ENCODE assay signal across 15 cellular contexts in genomic region chr10:30833625-30833970, GRCh38.
A peak's percentile ranks its signal among the peaks of the same experiment; 100 is the strongest.
DNase-seq lines count a peak whose midpoint lies in the region; ATAC-seq, FAIRE-seq and TF ChIP-seq lines count a peak whose summit lies in the region.
"Had no signal": no experiment of that assay in that cellular context is flagged by ENCODE, and none has a peak within 500 bp of the region (broad histone marks: within the 10 kb centered on the region; RNA-seq: fewer than 3 reads in every experiment).

No MANE protein-coding gene starts in this region.

- no peak for FAIRE-seq in HTR-8/SVneo (lab: Jason Lieb, UNC)

- peaks cover 100% of the 10 kb centered on the region for H3K27me3 Mint-ChIP-seq in endodermal cell (ENCODE audit: insufficient read depth)
- H3K27me3 Mint-ChIP-seq in nephron progenitor cell (ENCODE audit: low read depth, poor library complexity) = no peaks in the 10 kb centered on the region
- H3K27me3 Mint-ChIP-seq in CD8-positive, alpha-beta T cell (ENCODE audit: low read depth) = no peaks in the 10 kb centered on the region
- H3K27me3 Mint-ChIP-seq: B cell; CD4-positive, alpha-beta T cell had no signal

- H3K9ac ChIP-seq in endodermal cell (ENCODE audit: extremely low read depth, low read length, poor library complexity, severe bottlenecking) = no peak overlapping the region

- H3K27ac Mint-ChIP-seq in endodermal cell = no peak overlapping the region
- H3K27ac Mint-ChIP-seq in nephron progenitor cell = peak overlapping the region; percentile 98
- H3K27ac Mint-ChIP-seq in CD8-positive, alpha-beta T cell = no peak overlapping the region
- H3K27ac Mint-ChIP-seq: B cell; CD4-positive, alpha-beta T cell had no signal

- H3K4me1 Mint-ChIP-seq in endodermal cell (peaks cover 28% of the 10 kb centered on the region), nephron progenitor cell (peaks cover 79% of the 10 kb centered on the region)
- no peaks in the 10 kb centered on the region for H3K4me1 Mint-ChIP-seq in CD8-positive, alpha-beta T cell (ENCODE audit: low read depth)
- H3K4me1 Mint-ChIP-seq: B cell had no signal

- no peak overlapping the region for H3K4me3 Mint-ChIP-seq in endodermal cell
- no peak overlapping the region for H3K4me3 Mint-ChIP-seq in nephron progenitor cell
- H3K4me3 Mint-ChIP-seq in CD8-positive, alpha-beta T cell = no peak overlapping the region
- H3K4me3 Mint-ChIP-seq: B cell; CD4-positive, alpha-beta T cell had no signal

- H3K4me1 ChIP-seq in endodermal cell (ENCODE audit: control insufficient read depth, insufficient read depth, low read length) (peaks cover 8% of the 10 kb centered on the region), upper lobe of right lung (peaks cover 4% of the 10 kb centered on the region), breast epithelium (no peaks in the 10 kb centered on the region)
- no peaks in the 10 kb centered on the region for H3K4me1 ChIP-seq in CD8-positive, alpha-beta T cell (ENCODE audit: insufficient read depth, low read length)

- POLR2A ChIA-PET in CD8-positive, alpha-beta T cell (lab: Charles Lee) = no interaction called here

- TF ChIP-seq POLR2A in NB4 (IDR thresholded peaks at IDR 0.05; ENCODE audit: extremely low read depth, insufficient read length) (no peak), breast epithelium (IDR thresholded peaks at IDR 0.05) (no peak)

- intact Hi-C loops in upper lobe of right lung (cut with DNase I) (no loop called here), breast epithelium (cut with DNase I; ENCODE audit: low total_unique reads) (no loop called here)
- intact Hi-C loops in CD8-positive, alpha-beta T cell (cut with DNase I, micrococcal nuclease) = no loop called here

- peak; percentile 14 for ATAC-seq in upper lobe of right lung
- no peak for ATAC-seq in CD8-positive, alpha-beta T cell

- CTCF ChIA-PET in CD8-positive, alpha-beta T cell (lab: Charles Lee) = interaction anchor here (1.0 to 1.2 kb wide), 2 partner anchors 50 to 146 kb away, joined by 3 to 4 read pairs; no protein-coding TSS in a partner anchor

- no peaks in the 10 kb centered on the region for H3K36me3 ChIP-seq in endodermal cell (ENCODE audit: control insufficient read depth, insufficient read depth, low read length)
- H3K36me3 ChIP-seq in upper lobe of right lung = no peaks in the 10 kb centered on the region
- H3K36me3 ChIP-seq in breast epithelium = no peaks in the 10 kb centered on the region
- no peaks in the 10 kb centered on the region for H3K36me3 ChIP-seq in CD8-positive, alpha-beta T cell (ENCODE audit: insufficient read depth, low read length)

- peak; percentile 49 for DNase-seq in NB4 (ENCODE audit: low read depth)
- no peak for DNase-seq in endodermal cell
- no peak for DNase-seq in nephron progenitor cell
- no peak for DNase-seq in upper lobe of right lung
- no peak for DNase-seq in breast epithelium (ENCODE audit: low spot score in 2 of 2)
- no peak for DNase-seq in CD8-positive, alpha-beta T cell
- no peak for DNase-seq in HTR-8/SVneo (ENCODE audit: insufficient read length, low spot score)
- DNase-seq in OCI-M1 (lab: John Stamatoyannopoulos, UW) = no peak
- DNase-seq: Calu3; CD4-positive, alpha-beta T cell; H7; NCI-H187 treated with DMSO at 0.1 percent for 48 hours; NCI-H748 treated with DMSO at 0.1 percent for 48 hours had no signal

- no peak for TF ChIP-seq CTCF in NB4 (IDR thresholded peaks at IDR 0.05; ENCODE audit: low read depth, low read length)
- peak; percentile 18 for TF ChIP-seq CTCF in endodermal cell (conservative IDR thresholded peaks at IDR 0.05)
- no peak for TF ChIP-seq CTCF in nephron progenitor cell (IDR thresholded peaks at IDR 0.05)
- no peak for TF ChIP-seq CTCF in upper lobe of right lung (IDR thresholded peaks at IDR 0.05)
- TF ChIP-seq CTCF in breast epithelium (IDR thresholded peaks at IDR 0.05) = no peak
- TF ChIP-seq CTCF in CD8-positive, alpha-beta T cell (IDR thresholded peaks at IDR 0.05) = no peak

- H3K9me3 Mint-ChIP-seq in endodermal cell (peaks cover 2% of the 10 kb centered on the region), nephron progenitor cell (peaks cover 16% of the 10 kb centered on the region)
- no peaks in the 10 kb centered on the region for H3K9me3 Mint-ChIP-seq in CD8-positive, alpha-beta T cell
- H3K9me3 Mint-ChIP-seq: CD4-positive, alpha-beta T cell had no signal

- H3K4me3 ChIP-seq in NB4 (ENCODE audit: low read depth, low read length) (no peak overlapping the region), endodermal cell (ENCODE audit: low read length) (no peak overlapping the region), upper lobe of right lung (no peak overlapping the region), breast epithelium (no peak overlapping the region)
- no peak overlapping the region for H3K4me3 ChIP-seq in CD8-positive, alpha-beta T cell (ENCODE audit: low read depth, low read length)
- H3K4me3 ChIP-seq: SK-N-MC had no signal

- 92 to 93% methylated on average over 4 to 5 of the region's 5 CpGs for WGBS in endodermal cell (ENCODE audit: insufficient coverage in 1 of 2, insufficient read length in 1 of 2), 2 experiments

- H3K27ac ChIP-seq in endodermal cell (ENCODE audit: low read depth, low read length) = no peak overlapping the region
- peak overlapping the region; percentile 55 for H3K27ac ChIP-seq in upper lobe of right lung
- H3K27ac ChIP-seq in breast epithelium = peak overlapping the region in 1 of 2 donors; percentile 32
- H3K27ac ChIP-seq in CD8-positive, alpha-beta T cell (ENCODE audit: low read depth, low read length) = no peak overlapping the region
- H3K27ac ChIP-seq: SK-N-MC had no signal

- H3K36me3 Mint-ChIP-seq in endodermal cell (ENCODE audit: low read depth) (no peaks in the 10 kb centered on the region), nephron progenitor cell (ENCODE audit: low read depth) (no peaks in the 10 kb centered on the region)
- H3K36me3 Mint-ChIP-seq in CD8-positive, alpha-beta T cell = no peaks in the 10 kb centered on the region

- H3K27me3 ChIP-seq in endodermal cell (ENCODE audit: control insufficient read depth, insufficient read depth, low read length, poor library complexity, severe bottlenecking) = peaks cover 88% of the 10 kb centered on the region
- no peaks in the 10 kb centered on the region for H3K27me3 ChIP-seq in upper lobe of right lung
- no peaks in the 10 kb centered on the region for H3K27me3 ChIP-seq in breast epithelium
- no peaks in the 10 kb centered on the region for H3K27me3 ChIP-seq in CD8-positive, alpha-beta T cell (ENCODE audit: insufficient read depth, low read length)

- H3K9me3 ChIP-seq in endodermal cell (ENCODE audit: control insufficient read depth, low read length) = peaks cover 5% of the 10 kb centered on the region
- H3K9me3 ChIP-seq in upper lobe of right lung = no peaks in the 10 kb centered on the region
- H3K9me3 ChIP-seq in breast epithelium = no peaks in the 10 kb centered on the region
- H3K9me3 ChIP-seq in CD8-positive, alpha-beta T cell (ENCODE audit: low read length) = no peaks in the 10 kb centered on the region
